Comparison of ENCODE assay signal across 20 cellular contexts in genomic region chr10:77608281-77608680, GRCh38.
"Had no signal": no experiment of that assay in that cellular context is flagged by ENCODE, and none has a peak within 500 bp of the region (broad histone marks: within the 10 kb centered on the region; RNA-seq: fewer than 3 reads in every experiment).

No MANE protein-coding gene starts in this region.

- H3K36me3 ChIP-seq: gastrocnemius medialis, neural progenitor cell, prostate gland, right atrium auricular region, stomach, thyroid gland had no signal

- H3K9me3 ChIP-seq: gastrocnemius medialis, prostate gland, right atrium auricular region, stomach, thyroid gland had no signal

- H3K27me3 ChIP-seq: dorsolateral prefrontal cortex, gastrocnemius medialis, neural progenitor cell, right atrium auricular region, stomach, thyroid gland had no signal

- H3K4me3 ChIP-seq: dorsolateral prefrontal cortex, gastrocnemius medialis, lung, neural progenitor cell, prostate gland, right atrium auricular region, stomach, thyroid gland had no signal

- H3K27ac ChIP-seq: dorsolateral prefrontal cortex, epithelial cell of prostate, neural progenitor cell, parathyroid adenoma, prostate gland, right atrium auricular region, stomach, thyroid gland had no signal

- DNase-seq: dorsolateral prefrontal cortex; effector CD4-positive, alpha-beta T cell; gastrocnemius medialis; head of caudate nucleus; kidney; stimulated activated CD4-positive, alpha-beta T cell treated with anti-CD3 and anti-CD28 coated beads, Interleukin-2, amount 100 ng/mL, for 24 hours; stimulated activated CD4-positive, alpha-beta T cell treated with anti-CD3 and anti-CD28 coated beads, Interleukin-4, amount 100 ng/mL, for 24 hours; stimulated activated naive CD4-positive, alpha-beta T cell treated with Interleukin-2 at 50 U/mL for 16 hours; stomach; thyroid gland; trophoblast cell had no signal

- H3K4me1 ChIP-seq: parathyroid adenoma, prostate gland, right atrium auricular region had no signal

- H3K4me3 Mint-ChIP-seq: memory B cell; nephron; stimulated activated effector memory CD8-positive, alpha-beta T cell treated with anti-CD3 and anti-CD28 coated beads, Interleukin-12 subunit alpha, Interleukin-12 subunit beta, amount 100 ng/mL, for 72 hours had no signal

- H3K27ac Mint-ChIP-seq: nephron; neural progenitor cell; stimulated activated effector memory CD8-positive, alpha-beta T cell treated with anti-CD3 and anti-CD28 coated beads, Interleukin-12 subunit alpha, Interleukin-12 subunit beta, amount 100 ng/mL, for 72 hours had no signal

- H3K36me3 Mint-ChIP-seq: memory B cell; neural progenitor cell; stimulated activated effector memory CD8-positive, alpha-beta T cell treated with anti-CD3 and anti-CD28 coated beads, Interleukin-12 subunit alpha, Interleukin-12 subunit beta, amount 100 ng/mL, for 72 hours had no signal

- H3K9ac ChIP-seq: neural progenitor cell, parathyroid adenoma had no signal

- H3K9me3 Mint-ChIP-seq: memory B cell; nephron; neural progenitor cell; stimulated activated effector memory CD8-positive, alpha-beta T cell treated with anti-CD3 and anti-CD28 coated beads, Interleukin-12 subunit alpha, Interleukin-12 subunit beta, amount 100 ng/mL, for 72 hours had no signal
